20 cellular contexts compared by ENCODE assay signal in the genomic region with DNA sequence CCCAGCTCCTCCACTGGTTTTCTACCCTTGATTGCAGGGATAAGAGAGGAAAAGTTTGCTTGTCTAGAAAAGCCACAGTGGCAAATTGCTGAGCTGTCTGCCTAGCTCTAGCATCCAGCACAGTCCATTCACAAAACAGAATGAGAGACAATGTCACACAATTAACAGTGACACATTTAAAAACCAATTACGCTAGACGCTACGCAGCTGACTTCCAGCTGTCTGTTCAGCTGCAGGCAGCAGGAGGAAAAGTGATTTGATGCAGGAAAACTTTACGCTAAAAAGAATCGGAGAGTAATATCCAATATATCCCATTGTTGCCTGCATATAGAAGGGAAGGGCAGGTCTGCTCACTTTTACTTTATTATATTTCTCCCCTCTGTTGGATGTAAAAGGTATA.
DNase-seq lines count a peak whose midpoint lies in the region; ATAC-seq and TF ChIP-seq lines count a peak whose summit lies in the region.
"Had no signal": no experiment of that assay in that cellular context is flagged by ENCODE, and none has a peak within 500 bp of the region (broad histone marks: within the 10 kb centered on the region; RNA-seq: fewer than 3 reads in every experiment).

No MANE protein-coding gene starts in this region.

- H3K27ac ChIP-seq in mesodermal cell (ENCODE audit: low read depth, low read length, severe bottlenecking) (peak overlapping the region; percentile 7), suprapubic skin (peak overlapping the region; percentile 56), transverse colon (no peak overlapping the region)
- H3K27ac ChIP-seq: adrenal gland, gastrocnemius medialis, WERI-Rb-1 had no signal

- intact Hi-C loops in transverse colon (cut with DNase I; ENCODE audit: low total_unique reads) = no loop called here

- no peaks in the 10 kb centered on the region for H3K27me3 ChIP-seq in suprapubic skin
- H3K27me3 ChIP-seq in transverse colon = no peaks in the 10 kb centered on the region
- H3K27me3 ChIP-seq: adrenal gland, gastrocnemius medialis had no signal

- H3K27me3 Mint-ChIP-seq in WTC11 (ENCODE audit: low read depth) = no peaks in the 10 kb centered on the region
- H3K27me3 Mint-ChIP-seq: stimulated activated naive CD8-positive, alpha-beta T cell treated with anti-CD3 and anti-CD28 coated beads, Interleukin-15, amount 100 ng/mL, for 72 hours had no signal

- H3K9me3 Mint-ChIP-seq in WTC11 = peaks cover 19% of the 10 kb centered on the region
- H3K9me3 Mint-ChIP-seq: stimulated activated naive CD8-positive, alpha-beta T cell treated with anti-CD3 and anti-CD28 coated beads, Interleukin-15, amount 100 ng/mL, for 72 hours; T-helper 1 cell treated with Interleukin-12 subunit alpha and Interleukin-12 subunit beta and Interleukin-4 antibody, amounts not matched to agents 30 μg/mL and 1 μg/mL, for 36 hours had no signal

- ATAC-seq in WTC11 = no peak
- ATAC-seq: gastrocnemius medialis; stimulated activated naive CD8-positive, alpha-beta T cell treated with anti-CD3 and anti-CD28 coated beads, Interleukin-15, amount 100 ng/mL, for 72 hours had no signal

- H3K4me3 Mint-ChIP-seq in WTC11 = peak overlapping the region; percentile 32
- H3K4me3 Mint-ChIP-seq: stimulated activated naive CD8-positive, alpha-beta T cell treated with anti-CD3 and anti-CD28 coated beads, Interleukin-15, amount 100 ng/mL, for 72 hours; T-helper 1 cell treated with Interleukin-12 subunit alpha and Interleukin-12 subunit beta and Interleukin-4 antibody, amounts not matched to agents 30 μg/mL and 1 μg/mL, for 36 hours had no signal

- DNase-seq in NCI-H748 (lab: John Stamatoyannopoulos, UW; ENCODE audit: unreplicated experiment) = peak; percentile 14
- DNase-seq in NCI-H748 treated with DMSO at 0.1 percent for 48 hours (lab: John Stamatoyannopoulos, UW) = no peak
- DNase-seq in WTC11 (ENCODE audit: low spot score) = no peak
- no peak for DNase-seq in suprapubic skin (ENCODE audit: low spot score in 2 of 2)
- no peak for DNase-seq in transverse colon
- no peak for DNase-seq in NCI-H510A (lab: John Stamatoyannopoulos, UW)
- no peak for DNase-seq in NCI-H524 treated with DMSO at 0.1 percent for 48 hours (lab: John Stamatoyannopoulos, UW)
- DNase-seq: activated CD4-positive, alpha-beta T cell treated with anti-CD3 and anti-CD28 coated beads, Interleukin-2, amount 50 U/mL, for 48 hours; activated gamma-delta T cell treated with Interleukin-2 at 50 U/mL for 16 hours; adrenal gland; gastrocnemius medialis; NCI-H2029; NCI-H446; SHP77 treated with DMSO at 0.1 percent for 48 hours; stimulated activated CD4-positive, alpha-beta T cell treated with anti-CD3 and anti-CD28 coated beads, Interleukin-4, amount 100 ng/mL, for 1 hour; stimulated activated naive CD8-positive, alpha-beta T cell treated with anti-CD3 and anti-CD28 coated beads, Interleukin-15, amount 100 ng/mL, for 72 hours; WERI-Rb-1 had no signal

- H3K27ac Mint-ChIP-seq in WTC11 = peak overlapping the region; percentile 99
- H3K27ac Mint-ChIP-seq: stimulated activated naive CD8-positive, alpha-beta T cell treated with anti-CD3 and anti-CD28 coated beads, Interleukin-15, amount 100 ng/mL, for 72 hours; T-helper 1 cell treated with Interleukin-12 subunit alpha and Interleukin-12 subunit beta and Interleukin-4 antibody, amounts not matched to agents 30 μg/mL and 1 μg/mL, for 36 hours had no signal

- POLR2A ChIA-PET in WTC11 (lab: Charles Lee) = no interaction called here

- peaks cover 58% of the 10 kb centered on the region for H3K4me1 Mint-ChIP-seq in WTC11
- H3K4me1 Mint-ChIP-seq: stimulated activated naive CD8-positive, alpha-beta T cell treated with anti-CD3 and anti-CD28 coated beads, Interleukin-15, amount 100 ng/mL, for 72 hours had no signal

- TF ChIP-seq CTCF in WTC11 (IDR thresholded peaks at IDR 0.05) (no peak), suprapubic skin (IDR thresholded peaks at IDR 0.05) (no peak), transverse colon (IDR thresholded peaks at IDR 0.05) (no peak)

- H3K9me3 ChIP-seq in mesodermal cell (ENCODE audit: control insufficient read depth, low read length) = no peaks in the 10 kb centered on the region
- H3K9me3 ChIP-seq in suprapubic skin = no peaks in the 10 kb centered on the region
- H3K9me3 ChIP-seq in transverse colon = no peaks in the 10 kb centered on the region
- H3K9me3 ChIP-seq: adrenal gland, gastrocnemius medialis had no signal

- no peaks in the 10 kb centered on the region for H3K36me3 ChIP-seq in mesodermal cell (ENCODE audit: control insufficient read depth, insufficient read depth, low read length)
- no peaks in the 10 kb centered on the region for H3K36me3 ChIP-seq in suprapubic skin
- H3K36me3 ChIP-seq in transverse colon = no peaks in the 10 kb centered on the region
- H3K36me3 ChIP-seq: adrenal gland, gastrocnemius medialis, WERI-Rb-1 had no signal

- no peak overlapping the region for H3K4me3 ChIP-seq in mesodermal cell (ENCODE audit: extremely low read depth, insufficient read depth, low read length, poor library complexity, severe bottlenecking)
- no peak overlapping the region for H3K4me3 ChIP-seq in suprapubic skin
- H3K4me3 ChIP-seq in transverse colon = no peak overlapping the region
- H3K4me3 ChIP-seq: adrenal gland, gastrocnemius medialis, skin epidermis had no signal

- in situ Hi-C loops in transverse colon (cut with MboI; ENCODE audit: low pct_ligation_motif_present in 1 of 4, low pct_unique_long_range_greater_than_20kb in 1 of 4, low sequenced_read_pairs in 3 of 4) = no loop called here

- TF ChIP-seq POLR2A in suprapubic skin (IDR thresholded peaks at IDR 0.05) = no peak
- no peak for TF ChIP-seq POLR2A in transverse colon (IDR thresholded peaks at IDR 0.05)

- H3K4me1 ChIP-seq in mesodermal cell (ENCODE audit: control insufficient read depth, insufficient read depth, low read length, poor library complexity, severe bottlenecking) = peaks cover 18% of the 10 kb centered on the region
- peaks cover 24% of the 10 kb centered on the region for H3K4me1 ChIP-seq in suprapubic skin
- H3K4me1 ChIP-seq in transverse colon = peaks cover 0 to 15% (median 0%) of the 10 kb centered on the region in 4 donors

- WGBS in mesodermal cell (ENCODE audit: insufficient coverage in 2 of 2), 2 experiments = 40% methylated on average over 2 of the region's 5 CpGs; no CpG with 5 or more reads in 1 of the 2 experiments
- 66% methylated on average over 5 of the region's 5 CpGs for WGBS in suprapubic skin
- 70 to 87% methylated on average over 5 of the region's 5 CpGs for WGBS in transverse colon (ENCODE audit: low coverage in 1 of 2), 2 donors

- peaks cover 13% of the 10 kb centered on the region for H3K36me3 Mint-ChIP-seq in WTC11

- no peak for TF ChIP-seq EP300 in suprapubic skin (IDR thresholded peaks at IDR 0.05)
- TF ChIP-seq EP300 in transverse colon (IDR thresholded peaks at IDR 0.05; ENCODE audit: low read depth) = no peak

- CTCF ChIA-PET in WTC11 (lab: Charles Lee) = interaction anchor here (0.7 kb wide), 1 partner anchor 12 kb away, joined by 4 read pairs; no protein-coding TSS in a partner anchor

TF ChIP-seq in WTC11, 78 proteins besides CTCF, POLR2A, EP300 and RAD21:
- TF ChIP-seq ETV6 (CRISPR knock-in tag; IDR thresholded peaks at IDR 0.05) (no peak), ZNF263 (CRISPR knock-in tag; IDR thresholded peaks at IDR 0.05; ENCODE audit: low read depth) (no peak), SMAD4 (CRISPR knock-in tag; IDR thresholded peaks at IDR 0.05) (no peak)

Comparison
In these comparisons a context has a peak if more than half of its experiments do, and no peak if none do; other contexts are left out.
1. H3K27ac ChIP-seq: peak in mesodermal cell (single experiment) and suprapubic skin (single experiment); none in transverse colon (0 of 4).